In genomic region chr15:29086891-29087290, GRCh38 we compare ENCODE assay signal across 17 cellular contexts.
A peak's percentile ranks its signal among the peaks of the same experiment; 100 is the strongest.
DNase-seq lines count a peak whose midpoint lies in the region; ATAC-seq and TF ChIP-seq lines count a peak whose summit lies in the region.
"Had no signal": no experiment of that assay in that cellular context is flagged by ENCODE, and none has a peak within 500 bp of the region (broad histone marks: within the 10 kb centered on the region; RNA-seq: fewer than 3 reads in every experiment).

No MANE protein-coding gene starts in this region.

- H3K36me3 ChIP-seq in CD8-positive, alpha-beta T cell (ENCODE audit: insufficient read depth, low read length) = no peaks in the 10 kb centered on the region
- H3K36me3 ChIP-seq: HAP-1 had no signal

- peak; percentile 35 for DNase-seq in Ammon's horn (ENCODE audit: low spot score)
- DNase-seq in CD8-positive, alpha-beta T cell = no peak
- DNase-seq in posterior vena cava (ENCODE audit: low spot score) = peak; percentile 10
- no peak for DNase-seq in HFFc6
- DNase-seq in D341Med (ENCODE audit: low spot score) = no peak
- no peak for DNase-seq in foreskin fibroblast
- DNase-seq: 8988T; ACHN; AML-193; C1 segment of cervical spinal cord; CD8-positive, alpha-beta memory T cell; DMS53; DMS79 treated with DMSO at 0.1 percent for 48 hours; GF-D8; GOT3 had no signal

- no peaks in the 10 kb centered on the region for H3K9me3 Mint-ChIP-seq in CD8-positive, alpha-beta T cell
- peaks cover 8% of the 10 kb centered on the region for H3K9me3 Mint-ChIP-seq in HFFc6
- H3K9me3 Mint-ChIP-seq: CD8-positive, alpha-beta memory T cell had no signal

- peaks cover 40% of the 10 kb centered on the region for H3K36me3 Mint-ChIP-seq in CD8-positive, alpha-beta T cell
- peaks cover 4% of the 10 kb centered on the region; the same call in 1 of the 2 replicates for H3K36me3 Mint-ChIP-seq in HFFc6 (ENCODE audit: low read depth)

- H3K9me3 ChIP-seq in CD8-positive, alpha-beta T cell (ENCODE audit: low read length) = no peaks in the 10 kb centered on the region
- H3K9me3 ChIP-seq: A549, HAP-1 had no signal

- H3K4me3 Mint-ChIP-seq in CD8-positive, alpha-beta T cell = no peak overlapping the region
- no peak overlapping the region for H3K4me3 Mint-ChIP-seq in HFFc6
- H3K4me3 Mint-ChIP-seq: CD8-positive, alpha-beta memory T cell had no signal

- no peaks in the 10 kb centered on the region for H3K27me3 ChIP-seq in CD8-positive, alpha-beta T cell (ENCODE audit: insufficient read depth, low read length)

- POLR2A ChIA-PET in CD8-positive, alpha-beta T cell (lab: Charles Lee) = no interaction called here

- peak overlapping the region; percentile 47 for H3K27ac Mint-ChIP-seq in CD8-positive, alpha-beta T cell
- H3K27ac Mint-ChIP-seq in HFFc6 = no peak overlapping the region

- intact Hi-C loops in CD8-positive, alpha-beta T cell (cut with DNase I, micrococcal nuclease) = no loop called here
- intact Hi-C loops in posterior vena cava (cut with DNase I) = no loop called here

- CTCF ChIA-PET in CD8-positive, alpha-beta T cell (lab: Charles Lee) = interaction anchor here (1.0 to 1.5 kb wide), 2 partner anchors 8 to 53 kb away, joined by 3 read pairs; no protein-coding TSS in a partner anchor

- no peaks in the 10 kb centered on the region for H3K27me3 Mint-ChIP-seq in CD8-positive, alpha-beta T cell (ENCODE audit: low read depth)
- H3K27me3 Mint-ChIP-seq in HFFc6 (ENCODE audit: insufficient read depth) = peaks cover 6% of the 10 kb centered on the region
- H3K27me3 Mint-ChIP-seq: CD8-positive, alpha-beta memory T cell had no signal

- no peak for ATAC-seq in CD8-positive, alpha-beta T cell
- ATAC-seq: A549 had no signal

- no peak overlapping the region for H3K4me3 ChIP-seq in CD8-positive, alpha-beta T cell (ENCODE audit: low read depth, low read length)
- H3K4me3 ChIP-seq in foreskin fibroblast (ENCODE audit: low read depth in 1 of 2, low read length in 2 of 2) = no peak overlapping the region
- H3K4me3 ChIP-seq: A549, HAP-1 had no signal

- TF ChIP-seq CTCF in CD8-positive, alpha-beta T cell (IDR thresholded peaks at IDR 0.05) = no peak
- TF ChIP-seq CTCF in HFFc6 (IDR thresholded peaks at IDR 0.05) (no peak), foreskin fibroblast (IDR thresholded peaks at IDR 0.05; ENCODE audit: low read depth, low read length) (no peak)

- no peak overlapping the region for H3K27ac ChIP-seq in CD8-positive, alpha-beta T cell (ENCODE audit: low read depth, low read length)
- H3K27ac ChIP-seq: A549 had no signal

- H3K4me1 Mint-ChIP-seq in CD8-positive, alpha-beta T cell (ENCODE audit: low read depth) = peaks cover 43% of the 10 kb centered on the region
- H3K4me1 Mint-ChIP-seq in HFFc6 (ENCODE audit: low read depth) = no peaks in the 10 kb centered on the region

- peaks cover 36% of the 10 kb centered on the region for H3K4me1 ChIP-seq in CD8-positive, alpha-beta T cell (ENCODE audit: insufficient read depth, low read length)
- H3K4me1 ChIP-seq: A549 had no signal

Comparison
In these comparisons a context has a peak if more than half of its experiments do, and no peak if none do; other contexts are left out.
1. DNase-seq: peak in Ammon's horn (single experiment) and posterior vena cava (single experiment); none in CD8-positive, alpha-beta T cell (0 of 7), HFFc6 (single experiment), D341Med (single experiment) and foreskin fibroblast (0 of 2).